In genomic region chr16:4513881-4514280, GRCh38 we compare ENCODE assay signal across 10 cellular contexts. TPM values are rescaled to one million over a fixed set of nuclear protein-coding genes. Genes with fewer than 3 reads are reported as not detected.
DNase-seq lines count a peak whose midpoint lies in the region; ATAC-seq, FAIRE-seq and TF ChIP-seq lines count a peak whose summit lies in the region.
"Had no signal": no experiment of that assay in that cellular context is flagged by ENCODE, and none has a peak within 500 bp of the region (broad histone marks: within the 10 kb centered on the region; RNA-seq: fewer than 3 reads in every experiment).

No MANE protein-coding gene starts in this region.

- no peak for TF ChIP-seq POLR2A in esophagus squamous epithelium (IDR thresholded peaks at IDR 0.05)

- H3K27me3 ChIP-seq in right atrium auricular region (no peaks in the 10 kb centered on the region), esophagus squamous epithelium (no peaks in the 10 kb centered on the region), upper lobe of right lung (no peaks in the 10 kb centered on the region)

- H3K4me1 ChIP-seq in right atrium auricular region (peaks cover 0 to 56% of the 10 kb centered on the region in 2 donors), esophagus squamous epithelium (peaks cover 11 to 69% (median 22%) of the 10 kb centered on the region in 3 donors), upper lobe of right lung (peaks cover 42% of the 10 kb centered on the region)

- H3K36me3 ChIP-seq in right atrium auricular region, result peaks cover 41% of the 10 kb centered on the region
- H3K36me3 ChIP-seq in esophagus squamous epithelium, result peaks cover 15 to 58% (median 20%) of the 10 kb centered on the region in 3 donors
- H3K36me3 ChIP-seq in upper lobe of right lung, result peaks cover 48% of the 10 kb centered on the region

- H3K4me3 ChIP-seq in right atrium auricular region, result no peak overlapping the region
- no peak overlapping the region for H3K4me3 ChIP-seq in esophagus squamous epithelium
- H3K4me3 ChIP-seq in upper lobe of right lung, result no peak overlapping the region

- 73 to 100% methylated on average over 2 to 4 of the region's 7 CpGs for WGBS in esophagus squamous epithelium, 2 donors

- intact Hi-C loops in Right ventricle myocardium inferior (cut with DNase I), result loop anchor here (5.0 to 10.0 kb wide), 2 partner anchors 37 to 441 kb away; partner anchors contain the start of genes HMOX2 and SEC14L5
- intact Hi-C loops in esophagus squamous epithelium (cut with DNase I), result loop anchor here (5.0 kb wide), 1 partner anchor 33 kb away; no protein-coding TSS in a partner anchor
- intact Hi-C loops in upper lobe of right lung (cut with DNase I), result no loop called here

- DNase-seq in right atrium auricular region (ENCODE audit: low spot score) (no peak), Right ventricle myocardium inferior (ENCODE audit: missing footprints) (no peak), esophagus squamous epithelium (lab: John Stamatoyannopoulos, UW) (no peak), upper lobe of right lung (no peak), DMS 273 (lab: John Stamatoyannopoulos, UW; ENCODE audit: unreplicated experiment) (no peak), RCC 7860 (ENCODE audit: low spot score) (no peak)
- DNase-seq: AML-193; NCI-H1417; stimulated activated naive CD8-positive, alpha-beta T cell treated with anti-CD3 and anti-CD28 coated beads, Interleukin-15, Interleukin-2, amounts not matched to agents 100 U/mL and 50 U/mL, for 24 hours had no signal

- H3K9me3 ChIP-seq in right atrium auricular region (no peaks in the 10 kb centered on the region), esophagus squamous epithelium (no peaks in the 10 kb centered on the region), upper lobe of right lung (no peaks in the 10 kb centered on the region)

- FAIRE-seq in RCC 7860 (lab: Jason Lieb, UNC), result no peak

- H3K27ac ChIP-seq in right atrium auricular region (peak overlapping the region; percentile 54 to 60), esophagus squamous epithelium (peak overlapping the region in 3 of 4 donors; percentile 69 to 84 (median 78)), upper lobe of right lung (peak overlapping the region; percentile 75)

- ATAC-seq in Right ventricle myocardium inferior (no peak), upper lobe of right lung (no peak)
- ATAC-seq: stimulated activated naive CD8-positive, alpha-beta T cell treated with anti-CD3 and anti-CD28 coated beads, Interleukin-15, Interleukin-2, amounts not matched to agents 100 U/mL and 50 U/mL, for 24 hours had no signal

- TF ChIP-seq CTCF in right atrium auricular region (IDR thresholded peaks at IDR 0.05) (no peak), esophagus squamous epithelium (IDR thresholded peaks at IDR 0.05) (no peak), upper lobe of right lung (IDR thresholded peaks at IDR 0.05) (no peak)

RNA-seq across cellular contexts. Expression of gene CDIP1, which starts 24.7 kb away (rescaled TPM):
- total RNA-seq in right atrium auricular region, result 10 to 100 TPM; 29.6 to 42.9 TPM
- 46.3 TPM for total RNA-seq in Right ventricle myocardium inferior
- 10 to 100 TPM; 10.2 to 26.5 (median 16.5) TPM for total RNA-seq in esophagus squamous epithelium
- 23.8 TPM for total RNA-seq in upper lobe of right lung

RNA-seq across cellular contexts. Expression of gene HMOX2, which starts 37.7 kb away (rescaled TPM):
- total RNA-seq in right atrium auricular region (100 to 1,000 TPM in 1 of 2 donors, 10 to 100 TPM in 1; 98.7 to 101 TPM), Right ventricle myocardium inferior (126 TPM), esophagus squamous epithelium (10 to 100 TPM; 46.9 to 94.0 (median 75.0) TPM), upper lobe of right lung (53.0 TPM)

RNA-seq across cellular contexts. Expression of gene NMRAL1, which starts 39.5 kb away (rescaled TPM):
- total RNA-seq in right atrium auricular region (10 to 100 TPM; 18.7 to 36.3 TPM), Right ventricle myocardium inferior (26.0 TPM), esophagus squamous epithelium (10 to 100 TPM; 25.4 to 55.5 (median 34.9) TPM), upper lobe of right lung (39.0 TPM)

RNA-seq across cellular contexts. Expression of gene C16orf96, which starts 42.3 kb away (rescaled TPM):
- total RNA-seq in right atrium auricular region, result under 1 TPM in 1 of 2 donors, not detected in 1; 0.24 TPM
- 0.05 TPM for total RNA-seq in Right ventricle myocardium inferior
- under 1 TPM in 3 of 4 donors, not detected in 1; 0.04 to 0.19 (median 0.06) TPM for total RNA-seq in esophagus squamous epithelium
- total RNA-seq in upper lobe of right lung, result 0.32 TPM
- total RNA-seq: dermis microvascular lymphatic vessel endothelial cell had no signal
